ENCODE assay signal across 8 cellular contexts in the genomic region with DNA sequence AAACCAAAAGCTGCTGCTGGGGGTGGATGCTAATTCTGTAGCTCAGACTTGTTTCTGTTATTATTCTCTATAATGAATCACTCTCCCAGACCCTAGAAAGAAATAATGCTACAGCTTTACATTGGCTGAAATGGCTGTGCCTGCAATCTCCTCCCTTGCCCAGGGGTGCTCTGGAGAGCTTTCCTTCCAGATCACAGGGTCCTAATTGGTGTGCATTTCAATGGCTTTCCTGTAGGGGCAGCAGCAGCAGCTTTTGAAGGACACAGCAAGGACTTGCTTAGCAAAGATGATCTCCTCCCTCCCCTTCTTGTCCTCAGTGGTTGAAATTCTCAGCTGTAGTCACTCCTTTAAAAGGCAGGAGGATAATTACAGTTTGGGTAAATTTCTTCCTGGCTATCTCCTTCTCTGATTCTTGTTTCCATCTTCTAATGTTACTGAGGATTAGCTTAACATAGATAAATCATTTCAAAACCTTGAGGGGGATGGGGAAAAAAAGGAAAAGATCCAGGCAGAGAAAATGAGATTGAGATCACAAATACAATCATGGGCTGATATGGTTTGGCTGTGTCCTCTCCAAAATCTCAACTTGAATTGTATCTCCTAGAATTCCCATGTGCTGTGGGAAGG.
A peak's percentile ranks its signal among the peaks of the same experiment; 100 is the strongest.
DNase-seq lines count a peak whose midpoint lies in the region; ATAC-seq, FAIRE-seq and TF ChIP-seq lines count a peak whose summit lies in the region.

No MANE protein-coding gene starts in this region.

- H3K4me3 Mint-ChIP-seq in nephron progenitor cell, result no peak overlapping the region

- H3K9me3 Mint-ChIP-seq in nephron progenitor cell, result no peaks in the 10 kb centered on the region

- H3K27ac Mint-ChIP-seq in nephron progenitor cell, result peak overlapping the region; percentile 68

- H3K36me3 ChIP-seq in DND-41 (ENCODE audit: insufficient read depth, low read length), result no peaks in the 10 kb centered on the region
- H3K36me3 ChIP-seq in bronchial epithelial cell (ENCODE audit: control insufficient read depth, insufficient read depth, low read length), result no peaks in the 10 kb centered on the region

- no peaks in the 10 kb centered on the region for H3K27me3 ChIP-seq in DND-41 (ENCODE audit: insufficient read depth, low read length, poor library complexity)
- H3K27me3 ChIP-seq in bronchial epithelial cell (ENCODE audit: control insufficient read depth, insufficient read depth, low read length), result no peaks in the 10 kb centered on the region

- no peak overlapping the region for H3K27ac ChIP-seq in DND-41 (ENCODE audit: low read length)

- H3K4me3 ChIP-seq in DND-41 (ENCODE audit: low read depth in 1 of 2, low read length in 2 of 2) (no peak overlapping the region), bronchial epithelial cell (ENCODE audit: low read depth, low read length) (no peak overlapping the region)

- ATAC-seq in DND-41 (ENCODE audit: insufficient read depth, low read depth) (peak; percentile 89), GM19025 (IDR thresholded peaks at IDR 0.05; ENCODE audit: low read depth, unreplicated experiment) (peak; percentile 74), HG03060 (IDR thresholded peaks at IDR 0.05; ENCODE audit: low read depth, unreplicated experiment) (peak; percentile 95)

- H3K9ac ChIP-seq in DND-41 (ENCODE audit: low read depth, low read length), result no peak overlapping the region

- peaks cover 6% of the 10 kb centered on the region for H3K27me3 Mint-ChIP-seq in nephron progenitor cell (ENCODE audit: low read depth, poor library complexity)

- peak; percentile 43 for DNase-seq in DND-41
- DNase-seq in NCI-H510A treated with DMSO at 0.1 percent for 48 hours (lab: John Stamatoyannopoulos, UW), result peak; percentile 27
- DNase-seq in bronchial epithelial cell (ENCODE audit: low read depth), result peak; percentile 62
- peak; percentile 46 for DNase-seq in nephron progenitor cell
- DNase-seq in activated naive CD4-positive, alpha-beta T cell treated with anti-CD3 and anti-CD28 coated beads, Interleukin-2, amount 50 U/mL, for 16 hours, result no peak
- no peak for DNase-seq in activated T-cell treated with anti-CD3 and anti-CD28 coated beads for 4 hours

- H4K20me1 ChIP-seq in DND-41 (ENCODE audit: insufficient read depth, low read length), result no peaks in the 10 kb centered on the region

- no peak overlapping the region for H2AFZ ChIP-seq in DND-41 (ENCODE audit: low read depth, low read length)

- H3K4me2 ChIP-seq in DND-41 (ENCODE audit: insufficient read depth, low read length), result no peak overlapping the region

- H3K4me1 Mint-ChIP-seq in nephron progenitor cell, result peaks cover 19% of the 10 kb centered on the region

- no peaks in the 10 kb centered on the region for H3K79me2 ChIP-seq in DND-41 (ENCODE audit: insufficient read depth, low read length)

- no peaks in the 10 kb centered on the region for H3K4me1 ChIP-seq in DND-41 (ENCODE audit: insufficient read depth, low read length)

- FAIRE-seq in bronchial epithelial cell (lab: Jason Lieb, UNC), result no peak

- H3K9me3 ChIP-seq in DND-41 (ENCODE audit: insufficient read depth, low read length, severe bottlenecking), result no peaks in the 10 kb centered on the region

- no peaks in the 10 kb centered on the region for H3K36me3 Mint-ChIP-seq in nephron progenitor cell (ENCODE audit: low read depth)

- TF ChIP-seq CTCF in DND-41 (IDR thresholded peaks at IDR 0.05; ENCODE audit: borderline replicate concordance, extremely low read depth, low read length, poor library complexity, severe bottlenecking) (peak; percentile 69), bronchial epithelial cell (IDR thresholded peaks at IDR 0.05; ENCODE audit: insufficient read depth, low read length, severe bottlenecking) (peak; percentile 64), nephron progenitor cell (IDR thresholded peaks at IDR 0.05) (peak; percentile 60)

Comparison
In these comparisons a context has a peak if more than half of its experiments do, and no peak if none do; other contexts are left out.
1. DNase-seq: peak in DND-41 (single experiment), NCI-H510A treated with DMSO at 0.1 percent for 48 hours (single experiment), bronchial epithelial cell (single experiment) and nephron progenitor cell (single experiment); none in activated naive CD4-positive, alpha-beta T cell treated with anti-CD3 and anti-CD28 coated beads, Interleukin-2, amount 50 U/mL, for 16 hours (single experiment) and activated T-cell treated with anti-CD3 and anti-CD28 coated beads for 4 hours (single experiment).
2. Peak in every context shown above with its lines, with median percentiles within 50 percentile points of each other: ATAC-seq and CTCF ChIP-seq.